ENCODE assay signal across 16 cellular contexts in the genomic region with DNA sequence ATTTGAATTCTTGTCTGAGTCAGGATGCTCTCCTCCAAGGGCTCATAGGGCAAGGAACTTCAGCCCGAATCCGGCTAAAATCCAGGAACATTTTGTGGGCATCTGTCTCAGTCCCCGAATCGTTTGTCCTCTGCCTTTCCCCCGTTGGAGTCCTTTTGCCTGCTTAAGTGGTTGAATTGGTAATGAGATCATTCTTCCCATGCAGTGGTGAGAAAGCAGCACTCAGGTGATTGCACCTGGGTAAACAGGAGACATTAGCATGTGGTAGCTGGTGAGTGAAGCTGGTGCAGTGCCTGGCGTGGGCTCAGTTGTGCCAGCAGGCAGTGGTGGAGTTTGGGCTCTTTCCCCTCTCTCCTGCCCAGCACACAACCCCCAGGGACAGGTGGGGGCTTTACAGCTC.
A peak's percentile ranks its signal among the peaks of the same experiment; 100 is the strongest.
DNase-seq lines count a peak whose midpoint lies in the region; ATAC-seq lines count a peak whose summit lies in the region.
"Had no signal": no experiment of that assay in that cellular context is flagged by ENCODE, and none has a peak within 500 bp of the region (broad histone marks: within the 10 kb centered on the region; RNA-seq: fewer than 3 reads in every experiment).

No MANE protein-coding gene starts in this region.

- peaks cover 7% of the 10 kb centered on the region for H3K4me1 ChIP-seq in mesendoderm (ENCODE audit: control insufficient read depth, low read depth, low read length)

- H2AK5ac ChIP-seq in mesendoderm (ENCODE audit: low read length) = no peak overlapping the region

- no peak overlapping the region for H3K4me2 ChIP-seq in mesendoderm (ENCODE audit: low read length)

- DNase-seq in ELF-1 (ENCODE audit: low read depth, low spot score) (peak; percentile 38), NCI-H1105 treated with DMSO at 0.1 percent for 48 hours (lab: John Stamatoyannopoulos, UW) (peak; percentile 54), dermis blood vessel endothelial cell (peak; percentile 21), mesendoderm (peak; percentile 4), hypothalamus (lab: John Stamatoyannopoulos, UW) (no peak), occipital lobe (lab: John Stamatoyannopoulos, UW) (no peak)
- DNase-seq in activated naive CD4-positive, alpha-beta T cell treated with anti-CD3 and anti-CD28 coated beads, Interleukin-2, amount 10 ng/mL, durations not matched to agents 7 days and 5 days = no peak
- DNase-seq: activated CD8-positive, alpha-beta memory T cell treated with anti-CD3 and anti-CD28 coated beads for 24 hours; activated effector memory CD4-positive, alpha-beta T cell treated with Interleukin-2 at 50 U/mL for 16 hours; AML-193; DMS 273 treated with DMSO at 0.1 percent for 48 hours; dorsolateral prefrontal cortex; OCI-M1 had no signal

- no peak overlapping the region for H2BK120ac ChIP-seq in mesendoderm (ENCODE audit: low read depth, low read length)

- H3K27me3 Mint-ChIP-seq in activated naive CD4-positive, alpha-beta T cell treated with anti-CD3 and anti-CD28 coated beads, Interleukin-2, amount 10 ng/mL, durations not matched to agents 7 days and 5 days = no peaks in the 10 kb centered on the region

- no peak overlapping the region for H3K4me3 Mint-ChIP-seq in activated naive CD4-positive, alpha-beta T cell treated with anti-CD3 and anti-CD28 coated beads, Interleukin-2, amount 10 ng/mL, durations not matched to agents 7 days and 5 days

- no peaks in the 10 kb centered on the region for H3K4me1 Mint-ChIP-seq in activated naive CD4-positive, alpha-beta T cell treated with anti-CD3 and anti-CD28 coated beads, Interleukin-2, amount 10 ng/mL, durations not matched to agents 7 days and 5 days

- no peak overlapping the region for H3K9ac ChIP-seq in mesendoderm (ENCODE audit: low read length)

- H2BK5ac ChIP-seq in mesendoderm (ENCODE audit: low read length) = no peak overlapping the region

- H3K23ac ChIP-seq in mesendoderm (ENCODE audit: low read length) = no peak overlapping the region

- CTCF ChIA-PET in activated naive CD4-positive, alpha-beta T cell treated with anti-CD3 and anti-CD28 coated beads, Interleukin-2, amount 10 ng/mL, durations not matched to agents 7 days and 5 days (lab: Charles Lee) = no interaction called here

- H3K79me1 ChIP-seq in mesendoderm (ENCODE audit: low read length) = no peaks in the 10 kb centered on the region

- H3K27ac ChIP-seq in mesendoderm (ENCODE audit: low read depth, low read length) = peak overlapping the region; percentile 11
- H3K27ac ChIP-seq: HL-60 had no signal

- peak overlapping the region; percentile 64 for H3K56ac ChIP-seq in mesendoderm (ENCODE audit: low read length)

- H3K27ac Mint-ChIP-seq in activated naive CD4-positive, alpha-beta T cell treated with anti-CD3 and anti-CD28 coated beads, Interleukin-2, amount 10 ng/mL, durations not matched to agents 7 days and 5 days = no peak overlapping the region
- H3K27ac Mint-ChIP-seq: progenitor cell of endocrine pancreas had no signal

- H3K4ac ChIP-seq in mesendoderm (ENCODE audit: low read depth, low read length) = no peak overlapping the region

- H4K8ac ChIP-seq in mesendoderm (ENCODE audit: low read depth, low read length) = no peak overlapping the region

- no peak for ATAC-seq in HG03342 (IDR thresholded peaks at IDR 0.05; ENCODE audit: unreplicated experiment)

- no peaks in the 10 kb centered on the region for H3K27me3 ChIP-seq in mesendoderm (ENCODE audit: insufficient read depth, low read length, poor library complexity)

- H3K4me3 ChIP-seq in mesendoderm (ENCODE audit: low read length) = no peak overlapping the region
- H3K4me3 ChIP-seq: dorsolateral prefrontal cortex had no signal

- H3K79me2 ChIP-seq in mesendoderm (ENCODE audit: control insufficient read depth, insufficient read depth, low read length) = no peaks in the 10 kb centered on the region

- H4K5ac ChIP-seq in mesendoderm (ENCODE audit: low read length) = no peak overlapping the region

- no peak overlapping the region for H2BK15ac ChIP-seq in mesendoderm (replicated peaks; ENCODE audit: low read depth)

- H3K9me3 Mint-ChIP-seq in activated naive CD4-positive, alpha-beta T cell treated with anti-CD3 and anti-CD28 coated beads, Interleukin-2, amount 10 ng/mL, durations not matched to agents 7 days and 5 days = no peaks in the 10 kb centered on the region

- WGBS in mesendoderm (ENCODE audit: extremely low coverage, insufficient coverage, low lambda C conversion rate) = no CpG with 5 or more reads among the region's 6 CpGs

- H3K36me3 Mint-ChIP-seq in activated naive CD4-positive, alpha-beta T cell treated with anti-CD3 and anti-CD28 coated beads, Interleukin-2, amount 10 ng/mL, durations not matched to agents 7 days and 5 days = no peaks in the 10 kb centered on the region

- H3K36me3 ChIP-seq in mesendoderm (ENCODE audit: control insufficient read depth, insufficient read depth, low read length) = no peaks in the 10 kb centered on the region

- peak overlapping the region; percentile 72 for H3K18ac ChIP-seq in mesendoderm (ENCODE audit: low read length)

Comparison
In these comparisons a context has a peak if more than half of its experiments do, and no peak if none do; other contexts are left out.
1. DNase-seq: peak in ELF-1 (single experiment), NCI-H1105 treated with DMSO at 0.1 percent for 48 hours (single experiment), dermis blood vessel endothelial cell (single experiment) and mesendoderm (single experiment); none in activated naive CD4-positive, alpha-beta T cell treated with anti-CD3 and anti-CD28 coated beads, Interleukin-2, amount 10 ng/mL, durations not matched to agents 7 days and 5 days (single experiment), hypothalamus (0 of 51) and occipital lobe (single experiment).